ENCODE assay signal across 8 cellular contexts in the genomic region with DNA sequence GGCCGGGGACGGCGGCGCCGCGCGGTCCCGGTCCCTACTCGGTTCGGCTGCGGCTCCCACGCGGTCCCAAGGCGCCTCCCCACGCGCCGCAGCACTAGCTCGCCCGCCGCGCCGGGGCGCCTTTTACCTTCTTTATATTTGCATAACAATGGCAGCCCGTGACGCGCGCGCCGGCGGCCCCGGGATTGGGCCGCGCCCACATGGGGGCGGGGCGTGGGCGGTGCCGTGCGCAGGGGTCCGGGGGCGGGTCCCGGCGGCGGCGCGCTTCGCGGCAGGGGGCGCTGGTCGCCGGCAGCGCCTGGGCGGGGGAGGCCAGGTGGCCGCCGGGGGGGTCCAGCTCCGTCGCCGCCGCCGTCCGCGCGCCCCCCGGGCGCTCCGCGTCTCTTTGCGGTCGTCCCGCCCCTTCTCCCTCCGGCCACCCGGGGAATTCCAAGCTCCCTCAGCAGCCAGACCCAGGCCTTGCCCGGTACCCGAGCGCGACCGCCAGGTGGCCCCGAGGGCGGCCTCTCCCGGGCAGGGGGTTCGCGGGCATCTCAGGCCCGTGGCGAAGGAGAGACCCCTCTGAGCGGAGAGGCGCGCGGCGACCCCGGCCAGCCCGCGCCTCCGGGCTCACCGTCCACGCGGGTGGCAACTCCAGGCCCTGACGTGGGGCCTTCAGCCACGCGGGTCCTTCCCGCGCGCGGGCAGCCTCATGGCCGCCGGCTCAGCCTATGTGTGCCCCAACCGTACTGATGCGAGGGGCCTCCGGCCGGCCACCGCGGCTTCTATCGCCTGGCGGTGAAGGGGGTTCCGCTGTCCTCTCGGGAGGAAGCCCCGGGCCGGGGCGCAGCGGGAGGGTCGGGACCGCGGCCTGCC. TPM values are rescaled to one million over a fixed set of nuclear protein-coding genes. Genes with fewer than 3 reads are reported as not detected.
DNase-seq lines count a peak whose midpoint lies in the region; ATAC-seq and TF ChIP-seq lines count a peak whose summit lies in the region.

TSS of gene NRARP (minus strand) at position 96 of the 855 bp plus-strand sequence. CDS start 343 bp downstream, outside the sequence.

- DNase-seq in EH (ENCODE audit: low read depth) (peak; percentile 74), Kasumi-1 (lab: John Stamatoyannopoulos, UW) (peak; percentile 74 to 78), SIG-M5 treated with dmso at 0.1 percent for 504 hours (lab: John Stamatoyannopoulos, UW; ENCODE audit: unreplicated experiment) (peak; percentile 74), glomerular endothelial cell (ENCODE audit: extremely low read depth, low read depth, low spot score) (no peak), omental fat pad (ENCODE audit: low spot score) (peak; percentile 84)
- peak; percentile 86 for DNase-seq in activated gamma-delta T cell treated with anti-CD3 and anti-CD28 coated beads, Interleukin-2, amount 50 U/mL, for 16 hours (ENCODE audit: low read depth)

- ATAC-seq in GM21723 (IDR thresholded peaks at IDR 0.05; ENCODE audit: unreplicated experiment) (peak; percentile 66), omental fat pad (ENCODE audit: low FRiP score) (peak; percentile 70)

- TF ChIP-seq CTCF in omental fat pad (IDR thresholded peaks at IDR 0.05): peak in 1 of 3 donors; percentile 52

- peak within 1 kb of the TSS; percentile 72 for H3K27ac ChIP-seq in temporal lobe (ENCODE audit: low read depth, low read length)

RNA-seq across cellular contexts. Expression of gene NRARP, which starts in this region (rescaled TPM):
- 62.5 and 188 TPM in 2 replicates for total RNA-seq in glomerular endothelial cell
- 10 to 100 TPM in 1 of 4 donors, 1 to 10 TPM in 3; 4.6 to 12.3 (median 7.2) TPM for total RNA-seq in omental fat pad
- 2.7 TPM for total RNA-seq in temporal lobe
